In the genomic region with DNA sequence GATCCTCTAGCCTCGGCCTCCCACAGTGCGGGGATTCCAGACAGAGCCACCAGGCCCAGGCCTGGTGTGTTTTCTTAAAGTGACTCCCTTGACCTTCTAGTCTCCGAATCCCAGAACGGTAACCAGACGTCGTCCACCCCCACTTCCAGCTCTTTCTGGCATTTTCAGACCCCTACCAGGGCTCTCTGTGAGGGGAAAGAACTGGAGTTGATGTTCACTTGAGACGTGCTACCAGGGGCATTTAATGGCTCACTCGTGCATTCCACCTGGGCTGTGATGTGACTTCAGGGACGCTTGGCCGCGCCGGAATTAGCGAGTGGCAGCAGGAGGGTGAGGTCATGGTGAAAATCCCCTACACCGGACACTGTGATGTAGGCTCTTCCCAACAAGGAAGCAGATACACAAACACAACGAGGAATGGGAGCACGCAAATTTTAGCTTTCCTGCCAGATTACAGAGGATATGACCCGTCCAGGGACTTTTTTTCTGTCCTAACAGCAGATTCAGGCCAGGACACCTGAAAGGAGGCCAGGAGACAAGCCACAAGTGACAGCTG, we compare ENCODE assay signal across 8 cellular contexts. TPM values are rescaled to one million over a fixed set of nuclear protein-coding genes. Genes with fewer than 3 reads are reported as not detected.
A peak's percentile ranks its signal among the peaks of the same experiment; 100 is the strongest.
DNase-seq lines count a peak whose midpoint lies in the region; ATAC-seq and TF ChIP-seq lines count a peak whose summit lies in the region.

No MANE protein-coding gene starts in this region.

- peaks cover 0 to 24% (median 0%) of the 10 kb centered on the region in 5 donors for H3K36me3 Mint-ChIP-seq in naive thymus-derived CD4-positive, alpha-beta T cell

- peak overlapping the region; percentile 92 to 100 (median 99) for H3K27ac Mint-ChIP-seq in naive thymus-derived CD4-positive, alpha-beta T cell

- CTCF ChIA-PET in naive thymus-derived CD4-positive, alpha-beta T cell (lab: Charles Lee): interaction anchor here (1.7 kb wide), 1 partner anchor 71 kb away, joined by 5 read pairs; no protein-coding TSS in a partner anchor

- H3K9me3 ChIP-seq in MG63 (no peaks in the 10 kb centered on the region), duodenal mucosa (ENCODE audit: control insufficient read depth in 1 of 2, low read length in 2 of 2) (no peaks in the 10 kb centered on the region)
- H3K9me3 ChIP-seq in naive thymus-derived CD4-positive, alpha-beta T cell (ENCODE audit: control insufficient read depth in 2 of 3, low read length in 3 of 3): no peaks in the 10 kb centered on the region

- H3K27me3 Mint-ChIP-seq in naive thymus-derived CD4-positive, alpha-beta T cell: peaks cover 0 to 19% (median 0%) of the 10 kb centered on the region in 5 donors

- H3K4me3 ChIP-seq in AG10803 (ENCODE audit: low read length) (peak overlapping the region; percentile 71), MG63 (peak overlapping the region; percentile 91), duodenal mucosa (ENCODE audit: low read depth in 1 of 2, low read length in 2 of 2) (peak overlapping the region; percentile 74 to 75)
- H3K4me3 ChIP-seq in naive thymus-derived CD4-positive, alpha-beta T cell (ENCODE audit: low read length): peak overlapping the region; percentile 73

- POLR2A ChIA-PET in naive thymus-derived CD4-positive, alpha-beta T cell (lab: Charles Lee): interaction anchor here (0.5 to 4.5 kb wide), 9 partner anchors 17 to 551 kb away, joined by 3 to 37 read pairs (median 5); a partner anchor contains a TSS

- peak overlapping the region; percentile 81 to 84 for H3K9ac ChIP-seq in duodenal mucosa (ENCODE audit: low read depth in 1 of 2, low read length in 2 of 2)

- H3K4me1 Mint-ChIP-seq in naive thymus-derived CD4-positive, alpha-beta T cell: peaks cover 24 to 40% (median 30%) of the 10 kb centered on the region in 7 donors

- no peak for ATAC-seq in naive thymus-derived CD4-positive, alpha-beta T cell
- ATAC-seq in GM21576 (IDR thresholded peaks at IDR 0.05; ENCODE audit: unreplicated experiment) (no peak), GM18502 (IDR thresholded peaks at IDR 0.05; ENCODE audit: poor library complexity, unreplicated experiment) (no peak)

- H3K4me1 ChIP-seq in duodenal mucosa (ENCODE audit: control insufficient read depth in 1 of 2, insufficient read depth in 2 of 2, low read length in 2 of 2): peaks cover 24 to 30% of the 10 kb centered on the region in 2 donors
- H3K4me1 ChIP-seq in naive thymus-derived CD4-positive, alpha-beta T cell (ENCODE audit: control insufficient read depth in 2 of 2, insufficient read depth in 2 of 2, low read length in 2 of 2): peaks cover 17 to 20% of the 10 kb centered on the region in 2 donors

- no peaks in the 10 kb centered on the region for H3K9me3 Mint-ChIP-seq in naive thymus-derived CD4-positive, alpha-beta T cell

- intact Hi-C loops in naive thymus-derived CD4-positive, alpha-beta T cell (cut with micrococcal nuclease): loop anchor here (1.0 to 10.0 kb wide), 12 partner anchors 29 to 1285 kb away; a partner anchor contains a TSS

- DNase-seq in AG10803 (ENCODE audit: low read depth) (no peak), MG63 (no peak), C1 segment of cervical spinal cord (lab: John Stamatoyannopoulos, UW) (no peak), germinal center (ENCODE audit: low spot score) (no peak)
- DNase-seq in naive thymus-derived CD4-positive, alpha-beta T cell: no peak

- peak overlapping the region; percentile 94 for H3K27ac ChIP-seq in duodenal mucosa (ENCODE audit: low read depth, low read length)
- peak overlapping the region; percentile 99 for H3K27ac ChIP-seq in naive thymus-derived CD4-positive, alpha-beta T cell (ENCODE audit: low read depth, low read length)

- H3K27me3 ChIP-seq in MG63 (no peaks in the 10 kb centered on the region), duodenal mucosa (ENCODE audit: control insufficient read depth in 1 of 2, insufficient read depth in 2 of 2, low read length in 2 of 2) (no peaks in the 10 kb centered on the region)
- no peaks in the 10 kb centered on the region for H3K27me3 ChIP-seq in naive thymus-derived CD4-positive, alpha-beta T cell (ENCODE audit: control insufficient read depth in 2 of 2, insufficient read depth in 2 of 2, low read length in 2 of 2)

- no peak for TF ChIP-seq CTCF in AG10803 (conservative IDR thresholded peaks at IDR 0.05; ENCODE audit: low read length)

- H3K4me3 Mint-ChIP-seq in naive thymus-derived CD4-positive, alpha-beta T cell: peak overlapping the region; percentile 89 to 98 (median 96)

- H3K36me3 ChIP-seq in MG63: peaks cover 14% of the 10 kb centered on the region
- peaks cover 0 to 8% of the 10 kb centered on the region in 2 donors for H3K36me3 ChIP-seq in duodenal mucosa (ENCODE audit: control insufficient read depth in 1 of 2, insufficient read depth in 2 of 2, low read length in 2 of 2)
- peaks cover 0 to 18% (median 0%) of the 10 kb centered on the region in 3 experiments for H3K36me3 ChIP-seq in naive thymus-derived CD4-positive, alpha-beta T cell (ENCODE audit: control insufficient read depth in 2 of 3, insufficient read depth in 3 of 3, low read length in 3 of 3)

RNA-seq across cellular contexts. Expression of a gene that starts 1.1 kb away (rescaled TPM):
- total RNA-seq in MG63 (2014; rRNA removed; shearing (Covaris generic); ENCODE audit: low replicate concordance): 22.7 and 42.2 TPM in 2 replicates
- 100 to 1,000 TPM in 1 of 5 experiments, 10 to 100 TPM in 4; 74.1 to 102 (median 78.7) TPM for total RNA-seq in naive thymus-derived CD4-positive, alpha-beta T cell
- polyA plus RNA-seq in naive thymus-derived CD4-positive, alpha-beta T cell: 10 to 100 TPM; 29.8 to 30.2 TPM
